ENCODE assay signal across 22 cellular contexts in genomic region chr2:10686176-10686575, GRCh38. TPM values are rescaled to one million over a fixed set of nuclear protein-coding genes. Genes with fewer than 3 reads are reported as not detected.
DNase-seq lines count a peak whose midpoint lies in the region; ATAC-seq and TF ChIP-seq lines count a peak whose summit lies in the region.
"Had no signal": no experiment of that assay in that cellular context is flagged by ENCODE, and none has a peak within 500 bp of the region (broad histone marks: within the 10 kb centered on the region; RNA-seq: fewer than 3 reads in every experiment).

No MANE protein-coding gene starts in this region.

- H3K4me1 ChIP-seq in Loucy (ENCODE audit: insufficient read depth, low read length, poor library complexity, severe bottlenecking) = peaks cover 36% of the 10 kb centered on the region

- no peaks in the 10 kb centered on the region for H3K9me3 ChIP-seq in Loucy (ENCODE audit: insufficient read depth, low read depth, low read length)

- H4K20me1 ChIP-seq in Loucy (ENCODE audit: insufficient read depth, low read length, poor library complexity, severe bottlenecking) = peaks cover 32% of the 10 kb centered on the region

- no peak overlapping the region for H2AFZ ChIP-seq in Loucy (ENCODE audit: low read length)
- H2AFZ ChIP-seq: GM23248 had no signal

- CTCF ChIA-PET in activated CD8-positive, alpha-beta T cell treated with anti-CD3 and anti-CD28 coated beads for 36 hours (lab: Charles Lee) = interaction anchor here (1.2 kb wide), 1 partner anchor 9 kb away, joined by 3 read pairs; no protein-coding TSS in a partner anchor
- CTCF ChIA-PET in activated CD8-positive, alpha-beta T cell treated with anti-CD3 and anti-CD28 coated beads, Interleukin-2, amount 10 ng/mL, durations not matched to agents 7 days and 5 days (lab: Charles Lee) = interaction anchor here (1.0 to 2.1 kb wide), 3 partner anchors 8 to 18 kb away, joined by 3 to 9 read pairs (median 5); no protein-coding TSS in a partner anchor

- no peaks in the 10 kb centered on the region for H3F3A ChIP-seq in Loucy (ENCODE audit: low read depth)

- no peaks in the 10 kb centered on the region for H3K27me3 ChIP-seq in Loucy (ENCODE audit: insufficient read depth, low read length, poor library complexity, severe bottlenecking)
- H3K27me3 ChIP-seq in brain microvascular endothelial cell (replicated peaks) = no peaks in the 10 kb centered on the region

- H3K27ac ChIP-seq in brain microvascular endothelial cell = no peak overlapping the region
- H3K27ac ChIP-seq: GM23248, HL-60 had no signal

- H3K79me2 ChIP-seq in Loucy (ENCODE audit: insufficient read depth, low read length) = peaks cover 71% of the 10 kb centered on the region

- peak overlapping the region; percentile 92 for H3K4me2 ChIP-seq in Loucy (ENCODE audit: low read depth, low read length, poor library complexity, severe bottlenecking)

- no peak overlapping the region for H3K4me3 Mint-ChIP-seq in activated CD8-positive, alpha-beta T cell treated with anti-CD3 and anti-CD28 coated beads for 36 hours
- H3K4me3 Mint-ChIP-seq in activated CD8-positive, alpha-beta T cell treated with anti-CD3 and anti-CD28 coated beads, Interleukin-2, amount 10 ng/mL, durations not matched to agents 7 days and 5 days = no peak overlapping the region
- H3K4me3 Mint-ChIP-seq in activated naive CD8-positive, alpha-beta T cell treated with anti-CD3 and anti-CD28 coated beads for 36 hours = no peak overlapping the region
- no peak overlapping the region for H3K4me3 Mint-ChIP-seq in osteocyte (ENCODE audit: unreplicated experiment)
- H3K4me3 Mint-ChIP-seq: IgD-negative memory B cell had no signal

- in situ Hi-C loops in brain microvascular endothelial cell (cut with HindIII; ENCODE audit: low pct_ligation_motif_present, low sequenced_read_pairs) = no loop called here

- no peak for ATAC-seq in activated CD8-positive, alpha-beta T cell treated with anti-CD3 and anti-CD28 coated beads for 36 hours
- ATAC-seq in activated CD8-positive, alpha-beta T cell treated with anti-CD3 and anti-CD28 coated beads, Interleukin-2, amount 10 ng/mL, durations not matched to agents 7 days and 5 days = no peak
- ATAC-seq: HCT116 had no signal

- peak overlapping the region; percentile 94 for H3K4me3 ChIP-seq in Loucy (ENCODE audit: low read length, poor library complexity, severe bottlenecking)
- H3K4me3 ChIP-seq in brain microvascular endothelial cell (ENCODE audit: low read depth, low read length) = no peak overlapping the region
- H3K4me3 ChIP-seq: GM23248 had no signal

- TF ChIP-seq CTCF in activated CD8-positive, alpha-beta T cell treated with anti-CD3 and anti-CD28 coated beads for 36 hours (IDR thresholded peaks at IDR 0.05) = no peak
- no peak for TF ChIP-seq CTCF in Loucy (conservative IDR thresholded peaks at IDR 0.05; ENCODE audit: low read length)
- TF ChIP-seq CTCF in osteocyte (IDR thresholded peaks at IDR 0.05) = no peak
- TF ChIP-seq CTCF in brain microvascular endothelial cell (IDR thresholded peaks at IDR 0.05; ENCODE audit: low read depth, low read length, missing control alignments) = no peak

- no peaks in the 10 kb centered on the region for H3K9me2 ChIP-seq in Loucy (replicated peaks; ENCODE audit: low read depth, low read length)

- H3K9ac ChIP-seq in Loucy (ENCODE audit: low read depth, low read length, poor library complexity, severe bottlenecking) = peak overlapping the region; percentile 55
- H3K9ac ChIP-seq: GM23248 had no signal

- no peak for DNase-seq in activated CD8-positive, alpha-beta T cell treated with anti-CD3 and anti-CD28 coated beads for 36 hours
- no peak for DNase-seq in activated CD8-positive, alpha-beta T cell treated with anti-CD3 and anti-CD28 coated beads, Interleukin-2, amount 10 ng/mL, durations not matched to agents 7 days and 5 days
- DNase-seq in activated naive CD8-positive, alpha-beta T cell treated with anti-CD3 and anti-CD28 coated beads for 36 hours = no peak
- DNase-seq in osteocyte (ENCODE audit: extremely low spot score, unreplicated experiment) (peak; percentile 62), brain microvascular endothelial cell (no peak), middle frontal gyrus (ENCODE audit: extremely low spot score, low spot score) (no peak), GOT3 (lab: John Stamatoyannopoulos, UW) (no peak)
- DNase-seq: CD4-positive, alpha-beta memory T cell; DMS153; GF-D8; GM23248; Kasumi-1; MM.1S; NCI-H1092 treated with DMSO at 0.1 percent for 48 hours; NCI-H146; NCI-H2081; NCI-H446 treated with DMSO at 0.1 percent for 48 hours; SHP77 had no signal

- no peaks in the 10 kb centered on the region for H3K27me3 Mint-ChIP-seq in activated CD8-positive, alpha-beta T cell treated with anti-CD3 and anti-CD28 coated beads for 36 hours
- no peaks in the 10 kb centered on the region for H3K27me3 Mint-ChIP-seq in activated CD8-positive, alpha-beta T cell treated with anti-CD3 and anti-CD28 coated beads, Interleukin-2, amount 10 ng/mL, durations not matched to agents 7 days and 5 days (ENCODE audit: low read depth)
- H3K27me3 Mint-ChIP-seq in activated naive CD8-positive, alpha-beta T cell treated with anti-CD3 and anti-CD28 coated beads for 36 hours = no peaks in the 10 kb centered on the region
- no peaks in the 10 kb centered on the region for H3K27me3 Mint-ChIP-seq in osteocyte (ENCODE audit: unreplicated experiment)
- H3K27me3 Mint-ChIP-seq: CD4-positive, alpha-beta memory T cell; IgD-negative memory B cell had no signal

- POLR2A ChIA-PET in activated CD8-positive, alpha-beta T cell treated with anti-CD3 and anti-CD28 coated beads for 36 hours (lab: Charles Lee) = interaction anchor here (0.5 to 1.1 kb wide), 3 partner anchors 11 to 214 kb away, joined by 3 read pairs; no protein-coding TSS in a partner anchor
- POLR2A ChIA-PET in activated CD8-positive, alpha-beta T cell treated with anti-CD3 and anti-CD28 coated beads, Interleukin-2, amount 10 ng/mL, durations not matched to agents 7 days and 5 days (lab: Charles Lee) = interaction anchor here (0.6 kb wide), 1 partner anchor 11 kb away, joined by 4 read pairs; no protein-coding TSS in a partner anchor

- intact Hi-C loops in activated CD8-positive, alpha-beta T cell treated with anti-CD3 and anti-CD28 coated beads for 36 hours (cut with micrococcal nuclease) = no loop called here

- H3K9me3 Mint-ChIP-seq in activated CD8-positive, alpha-beta T cell treated with anti-CD3 and anti-CD28 coated beads for 36 hours = no peaks in the 10 kb centered on the region
- no peaks in the 10 kb centered on the region for H3K9me3 Mint-ChIP-seq in activated CD8-positive, alpha-beta T cell treated with anti-CD3 and anti-CD28 coated beads, Interleukin-2, amount 10 ng/mL, durations not matched to agents 7 days and 5 days (ENCODE audit: insufficient read depth)
- no peaks in the 10 kb centered on the region for H3K9me3 Mint-ChIP-seq in activated naive CD8-positive, alpha-beta T cell treated with anti-CD3 and anti-CD28 coated beads for 36 hours
- no peaks in the 10 kb centered on the region for H3K9me3 Mint-ChIP-seq in osteocyte (ENCODE audit: unreplicated experiment)

- peak overlapping the region; percentile 34 for H3K27ac Mint-ChIP-seq in activated CD8-positive, alpha-beta T cell treated with anti-CD3 and anti-CD28 coated beads for 36 hours
- H3K27ac Mint-ChIP-seq in activated CD8-positive, alpha-beta T cell treated with anti-CD3 and anti-CD28 coated beads, Interleukin-2, amount 10 ng/mL, durations not matched to agents 7 days and 5 days = no peak overlapping the region
- peak overlapping the region; percentile 7 for H3K27ac Mint-ChIP-seq in activated naive CD8-positive, alpha-beta T cell treated with anti-CD3 and anti-CD28 coated beads for 36 hours
- H3K27ac Mint-ChIP-seq in osteocyte (ENCODE audit: unreplicated experiment) = no peak overlapping the region
- H3K27ac Mint-ChIP-seq: IgD-negative memory B cell had no signal

- peaks cover 15% of the 10 kb centered on the region for H3K36me3 Mint-ChIP-seq in activated CD8-positive, alpha-beta T cell treated with anti-CD3 and anti-CD28 coated beads for 36 hours (ENCODE audit: low read depth)
- H3K36me3 Mint-ChIP-seq in activated CD8-positive, alpha-beta T cell treated with anti-CD3 and anti-CD28 coated beads, Interleukin-2, amount 10 ng/mL, durations not matched to agents 7 days and 5 days (ENCODE audit: low read depth) = peaks cover 19% of the 10 kb centered on the region
- peaks cover 4% of the 10 kb centered on the region for H3K36me3 Mint-ChIP-seq in activated naive CD8-positive, alpha-beta T cell treated with anti-CD3 and anti-CD28 coated beads for 36 hours
- peaks cover 6% of the 10 kb centered on the region for H3K36me3 Mint-ChIP-seq in osteocyte (ENCODE audit: unreplicated experiment)

- H3K36me3 ChIP-seq in Loucy (ENCODE audit: insufficient read depth, low read length) (peaks cover 16% of the 10 kb centered on the region; the same call in 1 of the 2 replicates), brain microvascular endothelial cell (replicated peaks) (no peaks in the 10 kb centered on the region)

- H3K4me1 Mint-ChIP-seq in activated CD8-positive, alpha-beta T cell treated with anti-CD3 and anti-CD28 coated beads for 36 hours (ENCODE audit: low read depth) = peaks cover 12% of the 10 kb centered on the region
- peaks cover 9% of the 10 kb centered on the region for H3K4me1 Mint-ChIP-seq in activated CD8-positive, alpha-beta T cell treated with anti-CD3 and anti-CD28 coated beads, Interleukin-2, amount 10 ng/mL, durations not matched to agents 7 days and 5 days (ENCODE audit: low read depth)
- peaks cover 11% of the 10 kb centered on the region for H3K4me1 Mint-ChIP-seq in activated naive CD8-positive, alpha-beta T cell treated with anti-CD3 and anti-CD28 coated beads for 36 hours
- peaks cover 6% of the 10 kb centered on the region for H3K4me1 Mint-ChIP-seq in osteocyte (ENCODE audit: unreplicated experiment)

RNA-seq across cellular contexts. Expression of gene NOL10, which starts 3.6 kb away (rescaled TPM):
- total RNA-seq in activated CD8-positive, alpha-beta T cell treated with anti-CD3 and anti-CD28 coated beads for 36 hours = 10 to 100 TPM; 30.5 to 32.9 TPM
- total RNA-seq in activated CD8-positive, alpha-beta T cell treated with anti-CD3 and anti-CD28 coated beads, Interleukin-2, amount 10 ng/mL, durations not matched to agents 7 days and 5 days = 10 to 100 TPM; 24.6 to 29.9 TPM
- 10 to 100 TPM; 48.1 to 49.9 TPM for total RNA-seq in activated naive CD8-positive, alpha-beta T cell treated with anti-CD3 and anti-CD28 coated beads for 36 hours
- 25.3 and 26.1 TPM in 2 replicates for total RNA-seq in osteocyte

RNA-seq across cellular contexts. Expression of gene ATP6V1C2, which starts 35.3 kb away (rescaled TPM):
- not detected for total RNA-seq in activated CD8-positive, alpha-beta T cell treated with anti-CD3 and anti-CD28 coated beads for 36 hours
- total RNA-seq in activated CD8-positive, alpha-beta T cell treated with anti-CD3 and anti-CD28 coated beads, Interleukin-2, amount 10 ng/mL, durations not matched to agents 7 days and 5 days = not detected
- total RNA-seq in activated naive CD8-positive, alpha-beta T cell treated with anti-CD3 and anti-CD28 coated beads for 36 hours = not detected
- total RNA-seq in osteocyte = not detected in 2 replicates
- total RNA-seq: CD4-positive, alpha-beta memory T cell; GM23248 had no signal

Comparison
In these comparisons a context has a peak if more than half of its experiments do, and no peak if none do; other contexts are left out.
1. H3K27ac Mint-ChIP-seq: peak in activated CD8-positive, alpha-beta T cell treated with anti-CD3 and anti-CD28 coated beads for 36 hours (single experiment) and activated naive CD8-positive, alpha-beta T cell treated with anti-CD3 and anti-CD28 coated beads for 36 hours (single experiment); none in activated CD8-positive, alpha-beta T cell treated with anti-CD3 and anti-CD28 coated beads, Interleukin-2, amount 10 ng/mL, durations not matched to agents 7 days and 5 days (single experiment) and osteocyte (single experiment).